Comparison of ENCODE assay signal across 2 cellular contexts in genomic region chr5:38765461-38765861, GRCh38.
A peak's percentile ranks its signal among the peaks of the same experiment; 100 is the strongest.
TF ChIP-seq lines count a peak whose summit lies in the region.

No MANE protein-coding gene starts in this region.

TF ChIP-seq in SK-N-SH treated with all-trans-retinoic acid at 6 μM for 48 hours, 23 proteins besides CTCF, POLR2A, EP300 and RAD21 (continued from another document):
- TF ChIP-seq POU6F1 (CRISPR knock-in tag; IDR thresholded peaks at IDR 0.05; ENCODE audit: borderline replicate concordance, low read depth) (no peak), OSR1 (CRISPR knock-in tag; IDR thresholded peaks at IDR 0.05) (no peak), CREB5 (CRISPR knock-in tag; IDR thresholded peaks at IDR 0.05; ENCODE audit: low read depth) (no peak), ISL1 (CRISPR knock-in tag; IDR thresholded peaks at IDR 0.05) (peak; percentile 63), ZFP3 (CRISPR knock-in tag; IDR thresholded peaks at IDR 0.05) (no peak), ESRRG (CRISPR knock-in tag; IDR thresholded peaks at IDR 0.05) (no peak), TSHZ2 (CRISPR knock-in tag; IDR thresholded peaks at IDR 0.05) (no peak)

TF ChIP-seq in SK-N-SH, 30 proteins besides CTCF, POLR2A, EP300 and RAD21 (continued from another document):
- TF ChIP-seq ZBTB33 (IDR thresholded peaks at IDR 0.05; ENCODE audit: borderline replicate concordance, low read depth) (no peak), MXI1 (IDR thresholded peaks at IDR 0.05; ENCODE audit: low read depth, low read length) (no peak)
